In the genomic region with DNA sequence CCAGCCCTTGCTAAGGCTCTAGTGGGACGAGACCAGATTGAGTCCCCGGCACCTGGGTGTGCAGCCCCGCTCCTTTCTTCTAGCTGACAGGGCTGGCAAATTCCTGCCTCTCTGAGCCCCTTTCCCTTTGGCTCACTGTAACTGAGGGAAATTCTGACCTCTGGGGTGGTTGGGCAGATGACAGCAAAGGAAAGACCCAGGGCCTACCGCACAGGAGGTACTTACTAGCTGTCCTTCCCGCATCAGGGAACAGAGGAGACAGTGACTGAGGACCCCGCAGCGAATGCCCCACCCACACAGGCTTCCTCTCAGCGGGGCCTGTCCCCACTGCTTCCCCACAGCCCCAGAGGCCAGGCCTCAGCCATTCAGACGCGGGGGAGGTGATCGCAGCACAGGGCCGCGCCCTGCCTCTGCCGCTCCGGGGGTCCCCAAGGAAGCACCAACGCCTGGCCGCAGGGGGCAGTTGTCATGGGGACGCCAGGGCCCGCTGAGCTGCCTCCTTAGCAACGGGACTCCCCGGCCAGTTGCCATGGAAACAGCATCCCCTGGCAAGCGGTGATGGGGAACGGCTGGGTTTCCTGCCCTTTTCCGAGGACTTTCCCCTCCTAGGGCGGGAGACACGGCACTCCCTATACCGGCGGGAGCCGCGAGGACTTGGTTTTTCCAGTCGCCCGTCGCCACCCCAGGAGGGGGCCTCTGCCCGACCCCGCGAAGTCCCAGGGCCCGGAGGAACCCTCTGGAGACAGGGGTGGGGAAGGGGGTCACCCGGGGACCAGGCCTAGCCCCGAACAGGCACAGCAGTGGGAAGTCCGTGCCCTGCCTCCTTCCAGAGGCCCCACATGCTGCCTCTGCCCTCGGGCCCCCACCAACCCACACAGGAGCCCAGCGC, we compare ENCODE assay signal across 10 cellular contexts. TPM values are rescaled to one million over a fixed set of nuclear protein-coding genes. Genes with fewer than 3 reads are reported as not detected.
DNase-seq lines count a peak whose midpoint lies in the region; ATAC-seq, FAIRE-seq and TF ChIP-seq lines count a peak whose summit lies in the region.
"Had no signal": no experiment of that assay in that cellular context is flagged by ENCODE, and none has a peak within 500 bp of the region (broad histone marks: within the 10 kb centered on the region; RNA-seq: fewer than 3 reads in every experiment).

No MANE protein-coding gene starts in this region.

- H3K4me2 ChIP-seq in K562 (ENCODE audit: insufficient read depth, low read length): no peak overlapping the region
- H3K4me2 ChIP-seq in mesenchymal stem cell (ENCODE audit: low read length, poor library complexity, severe bottlenecking): no peak overlapping the region

- H3K9ac ChIP-seq in K562 (ENCODE audit: insufficient read depth in 1 of 2, low read depth in 2 of 2, low read length in 2 of 2) (no peak overlapping the region), mesenchymal stem cell (ENCODE audit: low read length) (no peak overlapping the region)

- no peaks in the 10 kb centered on the region for H3K9me3 Mint-ChIP-seq in MCF 10A (ENCODE audit: unreplicated experiment)

- DNase-seq in Daoy (ENCODE audit: low read depth): peak; percentile 57
- peak; percentile 20 to 45 (median 34) for DNase-seq in K562 (ENCODE audit: extremely low read depth in 1 of 4, low spot score in 3 of 4)
- no peak for DNase-seq in mesenchymal stem cell
- DNase-seq in middle frontal gyrus (ENCODE audit: extremely low spot score, low spot score): no peak
- DNase-seq in NCI-H128 (lab: John Stamatoyannopoulos, UW; ENCODE audit: unreplicated experiment): no peak
- no peak for DNase-seq in NCI-H510A treated with DMSO at 0.1 percent for 48 hours (lab: John Stamatoyannopoulos, UW)
- no peak for DNase-seq in MCF 10A (ENCODE audit: unreplicated experiment)

- peaks cover 11% of the 10 kb centered on the region for H3K27me3 Mint-ChIP-seq in MCF 10A (ENCODE audit: insufficient read depth, unreplicated experiment)

- H2BK15ac ChIP-seq in mesenchymal stem cell (ENCODE audit: low read depth, poor library complexity, severe bottlenecking): peak overlapping the region; percentile 16

- in situ Hi-C loops in K562 (cut with MboI): no loop called here

- FAIRE-seq in K562 (lab: Jason Lieb, UNC): no peak
- FAIRE-seq: frontal cortex had no signal

- TF ChIP-seq EP300 in K562 (IDR thresholded peaks at IDR 0.05; ENCODE audit: low read length): no peak

- H3K27ac Mint-ChIP-seq in MCF 10A (ENCODE audit: low read depth, unreplicated experiment): no peak overlapping the region

- H3K4me1 ChIP-seq in K562 (replicated peaks in 1 of 2; ENCODE audit: control insufficient read depth in 2 of 2, insufficient read depth in 2 of 2, low read length in 2 of 2) (peaks cover 0 to 13% of the 10 kb centered on the region in 2 experiments; a peak in 2 of 5 replicates), mesenchymal stem cell (ENCODE audit: control insufficient read depth, insufficient read depth, low read depth, low read length) (peaks cover 13% of the 10 kb centered on the region)

- H2BK120ac ChIP-seq in mesenchymal stem cell (ENCODE audit: low read depth, low read length): no peak overlapping the region

- intact Hi-C loops in K562 (cut with micrococcal nuclease) (no loop called here), MCF 10A (cut with micrococcal nuclease) (no loop called here)

- CTCF ChIA-PET in K562 (lab: Yijun Ruan, JAX; ENCODE audit: low intra/inter-chr PET ratio): no interaction called here
- CTCF ChIA-PET in MCF 10A (lab: Yijun Ruan, JAX): no interaction called here

- H3K4me3 Mint-ChIP-seq in MCF 10A (ENCODE audit: unreplicated experiment): no peak overlapping the region

- no TSS peak for BruUV-seq in K562 (replicated peaks; lab: Mats Ljungman, UMichigan)
- no TSS peak for BruUV-seq in MCF 10A (replicated peaks; lab: Mats Ljungman, UMichigan)

- H3K4me1 Mint-ChIP-seq in MCF 10A (ENCODE audit: insufficient read depth, unreplicated experiment): no peaks in the 10 kb centered on the region

- TF ChIP-seq CTCF in K562 (IDR thresholded peaks at IDR 0.05 in 2 of 3, conservative IDR thresholded peaks at IDR 0.05 in 1 of 3; ENCODE audit: insufficient read depth in 2 of 3, low read depth in 1 of 3, low read length in 3 of 3) (no peak), MCF 10A (IDR thresholded peaks at IDR 0.05; ENCODE audit: unreplicated experiment) (no peak)

- H3K23ac ChIP-seq in mesenchymal stem cell (ENCODE audit: low read length in 2 of 2): no peak overlapping the region

- H3K79me1 ChIP-seq in mesenchymal stem cell (replicated peaks; ENCODE audit: low read length, poor library complexity, severe bottlenecking): no peaks in the 10 kb centered on the region

- H3K36me3 ChIP-seq in K562 (ENCODE audit: control insufficient read depth, insufficient read depth, low read length) (no peaks in the 10 kb centered on the region), mesenchymal stem cell (ENCODE audit: control insufficient read depth in 1 of 2, insufficient read depth in 2 of 2, low read depth in 1 of 2, low read length in 2 of 2) (no peaks in the 10 kb centered on the region)

- ATAC-seq in HG03460 (IDR thresholded peaks at IDR 0.05; ENCODE audit: unreplicated experiment): peak; percentile 55
- ATAC-seq in K562: no peak; the same call in 2 of the 3 replicates

- H3K4me3 ChIP-seq in K562 (no peak overlapping the region), mesenchymal stem cell (ENCODE audit: insufficient read depth in 1 of 2, low read depth in 1 of 2, low read length in 2 of 2) (no peak overlapping the region)

- H3K14ac ChIP-seq in mesenchymal stem cell (ENCODE audit: low read length in 2 of 2): no peak overlapping the region

- no peak overlapping the region for H2AK5ac ChIP-seq in mesenchymal stem cell (ENCODE audit: low read length, severe bottlenecking)

- H3K4ac ChIP-seq in mesenchymal stem cell (ENCODE audit: low read depth in 1 of 2, low read length in 2 of 2): no peak overlapping the region

- no peaks in the 10 kb centered on the region for H3K9me3 ChIP-seq in K562 (replicated peaks; ENCODE audit: control insufficient read depth, insufficient read depth, low read depth, low read length)
- no peaks in the 10 kb centered on the region for H3K9me3 ChIP-seq in mesenchymal stem cell (ENCODE audit: control insufficient read depth, low read length)

- WGBS in K562 (ENCODE audit: insufficient coverage, low coverage, missing lambda C conversion rate): 3% methylated on average over 34 of the region's 42 CpGs
- 31% methylated on average over 33 of the region's 42 CpGs for WGBS in mesenchymal stem cell

- no peaks in the 10 kb centered on the region for H3K36me3 Mint-ChIP-seq in MCF 10A (ENCODE audit: insufficient read depth, unreplicated experiment)

- no peak overlapping the region for H2BK12ac ChIP-seq in mesenchymal stem cell (ENCODE audit: low read length in 2 of 2)

- H4K20me1 ChIP-seq in K562 (replicated peaks; ENCODE audit: control insufficient read depth, insufficient read depth, low read length): no peaks in the 10 kb centered on the region

- H2AFZ ChIP-seq in K562 (ENCODE audit: low read depth, low read length): no peak overlapping the region
- no peak overlapping the region for H2AFZ ChIP-seq in mesenchymal stem cell (ENCODE audit: low read depth, low read length)

- H4K8ac ChIP-seq in mesenchymal stem cell (ENCODE audit: low read length): no peak overlapping the region

- no peak overlapping the region for H4K91ac ChIP-seq in mesenchymal stem cell (ENCODE audit: low read length)

- H3K27ac ChIP-seq in K562 (ENCODE audit: extremely low read depth, low read depth, low read length) (no peak overlapping the region), mesenchymal stem cell (ENCODE audit: low read length, poor library complexity, severe bottlenecking) (no peak overlapping the region)

- peaks cover 21 to 57% of the 10 kb centered on the region in 2 experiments; a peak in 4 of 5 replicates for H3K27me3 ChIP-seq in K562 (ENCODE audit: control insufficient read depth in 2 of 2, insufficient read depth in 2 of 2, low read length in 2 of 2)
- peaks cover 10 to 39% of the 10 kb centered on the region in 2 experiments for H3K27me3 ChIP-seq in mesenchymal stem cell (ENCODE audit: control insufficient read depth in 1 of 2, insufficient read depth in 1 of 2, low read length in 2 of 2)

- H2BK5ac ChIP-seq in mesenchymal stem cell (ENCODE audit: low read depth, low read length, poor library complexity, severe bottlenecking): no peak overlapping the region

- no peak for TF ChIP-seq POLR2A in K562 (conservative IDR thresholded peaks at IDR 0.05)

- no peak for TF ChIP-seq RAD21 in K562 (CRISPR knock-in tag; conservative IDR thresholded peaks at IDR 0.05 in 1 of 2, IDR thresholded peaks at IDR 0.05 in 1 of 2)

- no peaks in the 10 kb centered on the region for H3K79me2 ChIP-seq in K562 (ENCODE audit: control insufficient read depth, insufficient read depth, low read length)

- no peak overlapping the region for H3K18ac ChIP-seq in mesenchymal stem cell (ENCODE audit: low read depth in 1 of 2, low read length in 2 of 2)

- H3K9me1 ChIP-seq in K562 (ENCODE audit: control insufficient read depth, insufficient read depth, low read length): no peaks in the 10 kb centered on the region

- POLR2A ChIA-PET in K562 (lab: Yijun Ruan, JAX): interaction anchor here (0.5 kb wide), 1 partner anchor 107 kb away, joined by 3 read pairs; no protein-coding TSS in a partner anchor
- POLR2A ChIA-PET in MCF 10A (lab: Yijun Ruan, JAX): no interaction called here

TF ChIP-seq in K562, 482 proteins besides CTCF, POLR2A, EP300 and RAD21 (continues in another document):
- peak in 1 of 2 experiments; percentile 69; a peak in 1 of 4 replicates for TF ChIP-seq RCOR1 (IDR thresholded peaks at IDR 0.05; ENCODE audit: borderline replicate concordance in 1 of 2, low read depth in 2 of 2, low read length in 2 of 2)

RNA-seq across cellular contexts. Expression of gene HCN4, which starts 50.1 kb away (rescaled TPM):
- total RNA-seq in Daoy (2014; rRNA removed; shearing (Covaris generic)): 0.09 TPM in 1 of 2 replicates, not detected in the other
- not detected in 2 replicates for total RNA-seq in K562 (2011; cell fraction: chromatin; rRNA removed; ENCODE audit: low replicate concordance)
- not detected in 2 replicates for total RNA-seq in K562 (2011; cell fraction: nucleolus; rRNA removed)
- total RNA-seq in K562 (2011; cell fraction: nucleoplasm; rRNA removed): not detected in 2 replicates
- not detected in 2 replicates for total RNA-seq in K562 (2014; rRNA removed)
- total RNA-seq in K562 (2014; rRNA removed; fragmentation: Illumina TruSeq; extraction: Trizol): not detected in 2 replicates
- not detected in 2 replicates for total RNA-seq in K562 (2015; rRNA removed; fragmentation: Illumina TruSeq; extraction: Trizol)
- not detected in 2 replicates for total RNA-seq in K562 (2021)
- not detected in 2 replicates for polyA plus RNA-seq in K562 (2011; rRNA removed)
- polyA plus RNA-seq in K562 (2011; cell fraction: cytosol; rRNA removed): not detected in 2 replicates
- not detected in 2 replicates for polyA plus RNA-seq in K562 (2011; cell fraction: nucleus; rRNA removed)
- polyA plus RNA-seq in K562 (2012): not detected in 2 replicates
- polyA plus RNA-seq in K562 (2014; fragmentation: Illumina TruSeq; extraction: Trizol): not detected in 2 replicates
- not detected for polyA plus RNA-seq in K562 (2014; fragmentation: Nextera tagmentation; extraction: Ambion mirVana)
- polyA plus RNA-seq in K562 (2014; rRNA removed): not detected in 2 replicates
- not detected in 2 replicates for polyA minus RNA-seq in K562 (2011; rRNA and poly(A)+ RNA removed)
- not detected in 2 replicates for polyA minus RNA-seq in K562 (2011; cell fraction: cytosol; rRNA and poly(A)+ RNA removed)
- polyA minus RNA-seq in K562 (2011; cell fraction: nucleus; rRNA and poly(A)+ RNA removed): not detected in 2 replicates
- not detected for polyA plus RNA-seq in mesenchymal stem cell (2013, experiment 1 of 2)
- polyA plus RNA-seq in mesenchymal stem cell (2013, experiment 2 of 2): under 0.01 TPM
- total RNA-seq in MCF 10A (2022): not detected in 2 replicates
- total RNA-seq: aorta had no signal

Comparison
In these comparisons a context has a peak if more than half of its experiments do, and no peak if none do; other contexts are left out.
1. DNase-seq: peak in Daoy (single experiment) and K562 (4 of 4); none in mesenchymal stem cell (single experiment), middle frontal gyrus (single experiment), NCI-H128 (single experiment), NCI-H510A treated with DMSO at 0.1 percent for 48 hours (single experiment) and MCF 10A (single experiment).